ENCODE assay signal across 6 cellular contexts in genomic region chr7:40796723-40797122, GRCh38.
"Had no signal": no experiment of that assay in that cellular context is flagged by ENCODE, and none has a peak within 500 bp of the region (broad histone marks: within the 10 kb centered on the region; RNA-seq: fewer than 3 reads in every experiment).

No MANE protein-coding gene starts in this region.

- ATAC-seq: GM23338, HepG2 had no signal

- H3K4me3 ChIP-seq: GM23338 had no signal

- H3K27ac ChIP-seq: HL-60 had no signal

- DNase-seq: H9, HCEC 1CT, KBM-7 had no signal
